ENCODE assay signal across 13 cellular contexts in the genomic region with DNA sequence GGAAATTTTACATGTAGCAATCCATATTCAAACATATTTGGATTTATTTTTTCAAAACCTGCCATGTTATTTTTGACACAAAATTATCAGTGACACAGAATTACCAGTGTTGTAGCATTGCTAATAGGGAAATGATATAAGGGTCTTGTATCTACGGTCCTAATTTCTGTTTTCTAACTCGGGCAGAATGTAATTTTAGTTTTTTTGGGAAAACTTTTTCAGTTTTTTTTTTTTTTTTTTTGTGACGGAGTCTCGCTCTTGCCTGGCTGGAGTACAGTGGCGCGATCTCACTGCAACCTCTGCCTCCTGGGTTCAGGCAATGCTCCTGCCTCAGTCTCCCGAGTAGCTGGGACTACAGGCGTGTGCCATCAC. TPM values are rescaled to one million over a fixed set of nuclear protein-coding genes. Genes with fewer than 3 reads are reported as not detected.
DNase-seq lines count a peak whose midpoint lies in the region; ATAC-seq and TF ChIP-seq lines count a peak whose summit lies in the region.
"Had no signal": no experiment of that assay in that cellular context is flagged by ENCODE, and none has a peak within 500 bp of the region (broad histone marks: within the 10 kb centered on the region; RNA-seq: fewer than 3 reads in every experiment).

No MANE protein-coding gene starts in this region.

- TF ChIP-seq CTCF in HFFc6 (IDR thresholded peaks at IDR 0.05): no peak

- ATAC-seq in natural killer cell treated with Interleukin-12 subunit alpha and Interleukin-12 subunit beta and Interleukin-15 and Interleukin-18, amount 100 ng/mL, for 72 hours: no peak
- no peak for ATAC-seq in HG03565 (IDR thresholded peaks at IDR 0.05; ENCODE audit: unreplicated experiment)

- no peaks in the 10 kb centered on the region for H3K9me3 Mint-ChIP-seq in T-helper 1 cell treated with Interleukin-12 subunit alpha and Interleukin-12 subunit beta and Interleukin-4 antibody, amounts not matched to agents 30 μg/mL and 1 μg/mL, for 36 hours
- no peaks in the 10 kb centered on the region for H3K9me3 Mint-ChIP-seq in HFFc6
- no peaks in the 10 kb centered on the region for H3K9me3 Mint-ChIP-seq in activated T-helper 1 cell treated with anti-CD3 and anti-CD28 coated beads, Interleukin-12 subunit alpha, Interleukin-12 subunit beta, Interleukin-2, Interleukin-4 antibody, amounts not matched to agents 30 ng/mL and 10 ng/mL and 1 ng/mL, durations not matched to agents 14 hours and 24 hours and 36 hours
- no peaks in the 10 kb centered on the region for H3K9me3 Mint-ChIP-seq in natural killer cell treated with Interleukin-12 subunit alpha and Interleukin-12 subunit beta and Interleukin-15 and Interleukin-18, amount 100 ng/mL, for 72 hours

- peak overlapping the region; percentile 48 for H3K4me3 Mint-ChIP-seq in T-helper 1 cell treated with Interleukin-12 subunit alpha and Interleukin-12 subunit beta and Interleukin-4 antibody, amounts not matched to agents 30 μg/mL and 1 μg/mL, for 36 hours
- H3K4me3 Mint-ChIP-seq in HFFc6: peak overlapping the region; percentile 30
- peak overlapping the region; percentile 74 for H3K4me3 Mint-ChIP-seq in activated T-helper 1 cell treated with anti-CD3 and anti-CD28 coated beads, Interleukin-12 subunit alpha, Interleukin-12 subunit beta, Interleukin-2, Interleukin-4 antibody, amounts not matched to agents 30 ng/mL and 10 ng/mL and 1 ng/mL, durations not matched to agents 14 hours and 24 hours and 36 hours
- H3K4me3 Mint-ChIP-seq in natural killer cell treated with Interleukin-12 subunit alpha and Interleukin-12 subunit beta and Interleukin-15 and Interleukin-18, amount 100 ng/mL, for 72 hours: peak overlapping the region; percentile 34

- peaks cover 32% of the 10 kb centered on the region for H3K4me1 Mint-ChIP-seq in T-helper 1 cell treated with Interleukin-12 subunit alpha and Interleukin-12 subunit beta and Interleukin-4 antibody, amounts not matched to agents 30 μg/mL and 1 μg/mL, for 36 hours (ENCODE audit: low read depth)
- peaks cover 27% of the 10 kb centered on the region for H3K4me1 Mint-ChIP-seq in HFFc6 (ENCODE audit: low read depth)
- peaks cover 34% of the 10 kb centered on the region for H3K4me1 Mint-ChIP-seq in activated T-helper 1 cell treated with anti-CD3 and anti-CD28 coated beads, Interleukin-12 subunit alpha, Interleukin-12 subunit beta, Interleukin-2, Interleukin-4 antibody, amounts not matched to agents 30 ng/mL and 10 ng/mL and 1 ng/mL, durations not matched to agents 14 hours and 24 hours and 36 hours (ENCODE audit: low read depth)
- peaks cover 24 to 28% of the 10 kb centered on the region in 2 donors for H3K4me1 Mint-ChIP-seq in natural killer cell treated with Interleukin-12 subunit alpha and Interleukin-12 subunit beta and Interleukin-15 and Interleukin-18, amount 100 ng/mL, for 72 hours (ENCODE audit: low read depth in 2 of 2)

- intact Hi-C loops in activated T-helper 1 cell treated with anti-CD3 and anti-CD28 coated beads, Interleukin-12 subunit alpha, Interleukin-12 subunit beta, Interleukin-2, Interleukin-4 antibody, amounts not matched to agents 30 ng/mL and 10 ng/mL and 1 ng/mL, durations not matched to agents 14 hours and 24 hours and 36 hours (cut with micrococcal nuclease): no loop called here

- no peak for DNase-seq in T-helper 1 cell
- no peak for DNase-seq in HFFc6
- no peak for DNase-seq in activated T-helper 1 cell treated with anti-CD3 and anti-CD28 coated beads, Interleukin-12 subunit alpha, Interleukin-12 subunit beta, Interleukin-2, Interleukin-4 antibody, amounts not matched to agents 30 ng/mL and 10 ng/mL and 1 ng/mL, durations not matched to agents 14 hours and 24 hours and 36 hours (ENCODE audit: low spot score)
- no peak for DNase-seq in natural killer cell treated with Interleukin-12 subunit alpha and Interleukin-12 subunit beta and Interleukin-15 and Interleukin-18, amount 100 ng/mL, for 72 hours (ENCODE audit: low spot score)
- DNase-seq in hippocampal formation (lab: John Stamatoyannopoulos, UW): no peak
- DNase-seq in KBM-7: no peak
- DNase-seq: 8988T, caudate nucleus, GOT3, mesendoderm, T1000 had no signal

- in situ Hi-C loops in KBM-7 (cut with MboI; ENCODE audit: low pct_unique_long_range_greater_than_20kb, low sequenced_read_pairs): no loop called here

- no peak overlapping the region for H3K27ac Mint-ChIP-seq in T-helper 1 cell treated with Interleukin-12 subunit alpha and Interleukin-12 subunit beta and Interleukin-4 antibody, amounts not matched to agents 30 μg/mL and 1 μg/mL, for 36 hours
- no peak overlapping the region for H3K27ac Mint-ChIP-seq in HFFc6
- H3K27ac Mint-ChIP-seq in activated T-helper 1 cell treated with anti-CD3 and anti-CD28 coated beads, Interleukin-12 subunit alpha, Interleukin-12 subunit beta, Interleukin-2, Interleukin-4 antibody, amounts not matched to agents 30 ng/mL and 10 ng/mL and 1 ng/mL, durations not matched to agents 14 hours and 24 hours and 36 hours: no peak overlapping the region
- no peak overlapping the region for H3K27ac Mint-ChIP-seq in natural killer cell treated with Interleukin-12 subunit alpha and Interleukin-12 subunit beta and Interleukin-15 and Interleukin-18, amount 100 ng/mL, for 72 hours

- no peaks in the 10 kb centered on the region for H3K27me3 Mint-ChIP-seq in T-helper 1 cell treated with Interleukin-12 subunit alpha and Interleukin-12 subunit beta and Interleukin-4 antibody, amounts not matched to agents 30 μg/mL and 1 μg/mL, for 36 hours (ENCODE audit: low read depth)
- peaks cover 2% of the 10 kb centered on the region for H3K27me3 Mint-ChIP-seq in HFFc6 (ENCODE audit: insufficient read depth)
- no peaks in the 10 kb centered on the region for H3K27me3 Mint-ChIP-seq in activated T-helper 1 cell treated with anti-CD3 and anti-CD28 coated beads, Interleukin-12 subunit alpha, Interleukin-12 subunit beta, Interleukin-2, Interleukin-4 antibody, amounts not matched to agents 30 ng/mL and 10 ng/mL and 1 ng/mL, durations not matched to agents 14 hours and 24 hours and 36 hours (ENCODE audit: insufficient read depth)
- H3K27me3 Mint-ChIP-seq in natural killer cell treated with Interleukin-12 subunit alpha and Interleukin-12 subunit beta and Interleukin-15 and Interleukin-18, amount 100 ng/mL, for 72 hours: no peaks in the 10 kb centered on the region

- H3K36me3 Mint-ChIP-seq in T-helper 1 cell treated with Interleukin-12 subunit alpha and Interleukin-12 subunit beta and Interleukin-4 antibody, amounts not matched to agents 30 μg/mL and 1 μg/mL, for 36 hours (ENCODE audit: low read depth): peaks cover 23% of the 10 kb centered on the region
- H3K36me3 Mint-ChIP-seq in HFFc6 (ENCODE audit: low read depth): peaks cover 21% of the 10 kb centered on the region
- H3K36me3 Mint-ChIP-seq in activated T-helper 1 cell treated with anti-CD3 and anti-CD28 coated beads, Interleukin-12 subunit alpha, Interleukin-12 subunit beta, Interleukin-2, Interleukin-4 antibody, amounts not matched to agents 30 ng/mL and 10 ng/mL and 1 ng/mL, durations not matched to agents 14 hours and 24 hours and 36 hours (ENCODE audit: low read depth): peaks cover 35% of the 10 kb centered on the region
- peaks cover 18% of the 10 kb centered on the region for H3K36me3 Mint-ChIP-seq in natural killer cell treated with Interleukin-12 subunit alpha and Interleukin-12 subunit beta and Interleukin-15 and Interleukin-18, amount 100 ng/mL, for 72 hours

RNA-seq across cellular contexts. Expression of gene UQCRH, which starts 2.6 kb away (rescaled TPM):
- total RNA-seq in HFFc6 (2021; fragmentation: NEBNext Ultra II Directional; extraction: Animal tissue kit (Norgen Biotek cat#: 25700)): 100 to 1,000 TPM; 211 to 274 (median 260) TPM
- 258 and 268 TPM in 2 replicates for total RNA-seq in activated T-helper 1 cell treated with anti-CD3 and anti-CD28 coated beads, Interleukin-12 subunit alpha, Interleukin-12 subunit beta, Interleukin-2, Interleukin-4 antibody, amounts not matched to agents 30 ng/mL and 10 ng/mL and 1 ng/mL, durations not matched to agents 14 hours and 24 hours and 36 hours
- 100 to 1,000 TPM; 236 to 253 TPM for total RNA-seq in natural killer cell treated with Interleukin-12 subunit alpha and Interleukin-12 subunit beta and Interleukin-15 and Interleukin-18, amount 100 ng/mL, for 72 hours

RNA-seq across cellular contexts. Expression of gene LRRC41, which starts 2.7 kb away (rescaled TPM):
- 100 to 1,000 TPM in 4 of 6 experiments, 10 to 100 TPM in 2; 93.9 to 118 (median 104) TPM for total RNA-seq in HFFc6 (2021; fragmentation: NEBNext Ultra II Directional; extraction: Animal tissue kit (Norgen Biotek cat#: 25700))
- 62.1 and 62.6 TPM in 2 replicates for total RNA-seq in activated T-helper 1 cell treated with anti-CD3 and anti-CD28 coated beads, Interleukin-12 subunit alpha, Interleukin-12 subunit beta, Interleukin-2, Interleukin-4 antibody, amounts not matched to agents 30 ng/mL and 10 ng/mL and 1 ng/mL, durations not matched to agents 14 hours and 24 hours and 36 hours
- total RNA-seq in natural killer cell treated with Interleukin-12 subunit alpha and Interleukin-12 subunit beta and Interleukin-15 and Interleukin-18, amount 100 ng/mL, for 72 hours: 10 to 100 TPM; 43.2 to 45.5 TPM

RNA-seq across cellular contexts. Expression of gene NSUN4, which starts 34.5 kb away (rescaled TPM):
- 10 to 100 TPM; 14.8 to 17.2 (median 16.7) TPM for total RNA-seq in HFFc6 (2021; fragmentation: NEBNext Ultra II Directional; extraction: Animal tissue kit (Norgen Biotek cat#: 25700))
- total RNA-seq in activated T-helper 1 cell treated with anti-CD3 and anti-CD28 coated beads, Interleukin-12 subunit alpha, Interleukin-12 subunit beta, Interleukin-2, Interleukin-4 antibody, amounts not matched to agents 30 ng/mL and 10 ng/mL and 1 ng/mL, durations not matched to agents 14 hours and 24 hours and 36 hours: 37.6 and 39.6 TPM in 2 replicates
- total RNA-seq in natural killer cell treated with Interleukin-12 subunit alpha and Interleukin-12 subunit beta and Interleukin-15 and Interleukin-18, amount 100 ng/mL, for 72 hours: 10 to 100 TPM; 24.0 to 43.8 TPM

RNA-seq across cellular contexts. Expression of gene RAD54L, which starts 58.6 kb away (rescaled TPM):
- total RNA-seq in HFFc6 (2021; fragmentation: NEBNext Ultra II Directional; extraction: Animal tissue kit (Norgen Biotek cat#: 25700)): 10 to 100 TPM in 1 of 6 experiments, 1 to 10 TPM in 5; 3.8 to 10.9 (median 8.3) TPM
- 49.7 and 50.2 TPM in 2 replicates for total RNA-seq in activated T-helper 1 cell treated with anti-CD3 and anti-CD28 coated beads, Interleukin-12 subunit alpha, Interleukin-12 subunit beta, Interleukin-2, Interleukin-4 antibody, amounts not matched to agents 30 ng/mL and 10 ng/mL and 1 ng/mL, durations not matched to agents 14 hours and 24 hours and 36 hours
- 10 to 100 TPM; 23.3 to 87.5 TPM for total RNA-seq in natural killer cell treated with Interleukin-12 subunit alpha and Interleukin-12 subunit beta and Interleukin-15 and Interleukin-18, amount 100 ng/mL, for 72 hours
